ENCODE assay signal across 8 cellular contexts in genomic region chr17:10697092-10698081, GRCh38. TPM values are rescaled to one million over a fixed set of nuclear protein-coding genes. Genes with fewer than 3 reads are reported as not detected.
DNase-seq lines count a peak whose midpoint lies in the region; ATAC-seq lines count a peak whose summit lies in the region.

Gene ADPRM, plus strand, starts transcription at chr17:10697594. Its CDS starts 7,333 bp downstream, at chr17:10704927.
Gene SCO1, minus strand, starts transcription at chr17:10697533. Its CDS starts 26 bp downstream, at chr17:10697507.

- peaks cover 0 to 11% of the 10 kb centered on the region in 2 donors for H3K36me3 Mint-ChIP-seq in naive B cell
- peaks cover 26% of the 10 kb centered on the region for H3K36me3 Mint-ChIP-seq in stimulated activated memory B cell treated with anti-CD40 and anti-IgM and Interleukin-4, amounts not matched to agents 10 μg/mL and 1 μg/mL and 100 μg/mL, for 72 hours

- H3K27ac Mint-ChIP-seq in naive B cell: peak within 1 kb of the TSS; percentile 95 to 99 (median 96)
- peak within 1 kb of the TSS; percentile 95 for H3K27ac Mint-ChIP-seq in stimulated activated memory B cell treated with anti-CD40 and anti-IgM and Interleukin-4, amounts not matched to agents 10 μg/mL and 1 μg/mL and 100 μg/mL, for 72 hours

- no peaks in the 10 kb centered on the region for H3K27me3 Mint-ChIP-seq in naive B cell
- H3K27me3 Mint-ChIP-seq in stimulated activated memory B cell treated with anti-CD40 and anti-IgM and Interleukin-4, amounts not matched to agents 10 μg/mL and 1 μg/mL and 100 μg/mL, for 72 hours: no peaks in the 10 kb centered on the region

- H3K4me1 Mint-ChIP-seq in naive B cell: peaks cover 35 to 53% (median 38%) of the 10 kb centered on the region in 3 donors
- H3K4me1 Mint-ChIP-seq in stimulated activated memory B cell treated with anti-CD40 and anti-IgM and Interleukin-4, amounts not matched to agents 10 μg/mL and 1 μg/mL and 100 μg/mL, for 72 hours: peaks cover 38% of the 10 kb centered on the region

- DNase-seq in Daoy (ENCODE audit: low read depth): peak; percentile 97
- peak; percentile 91 for DNase-seq in RKO (ENCODE audit: low spot score)
- DNase-seq in activated T-helper 1 cell treated with anti-CD3 and anti-CD28 coated beads, Interleukin-2, amount 50 U/mL, for 16 hours (ENCODE audit: low read depth in 1 of 2, low spot score in 1 of 2): peak; percentile 78 to 87
- DNase-seq in fibroblast of gingiva (ENCODE audit: low read depth): peak; percentile 92
- DNase-seq in naive B cell: peak; percentile 90

- H3K27ac ChIP-seq in KOPT-K1 (ENCODE audit: low read depth, low read length, poor library complexity, severe bottlenecking): peak within 1 kb of the TSS; percentile 77

- H3K36me3 ChIP-seq in KOPT-K1 (ENCODE audit: insufficient read depth, low read length): peaks cover 33% of the 10 kb centered on the region

- H3K4me3 Mint-ChIP-seq in naive B cell: peak within 1 kb of the TSS; percentile 94 to 100 (median 96)
- H3K4me3 Mint-ChIP-seq in stimulated activated memory B cell treated with anti-CD40 and anti-IgM and Interleukin-4, amounts not matched to agents 10 μg/mL and 1 μg/mL and 100 μg/mL, for 72 hours: peak within 1 kb of the TSS; percentile 91

- H3K9me3 Mint-ChIP-seq in naive B cell: no peaks in the 10 kb centered on the region
- no peaks in the 10 kb centered on the region for H3K9me3 Mint-ChIP-seq in stimulated activated memory B cell treated with anti-CD40 and anti-IgM and Interleukin-4, amounts not matched to agents 10 μg/mL and 1 μg/mL and 100 μg/mL, for 72 hours

- H3K9me3 ChIP-seq in KOPT-K1 (ENCODE audit: insufficient read depth, low read length, poor library complexity, severe bottlenecking): no peaks in the 10 kb centered on the region

- ATAC-seq in GM21786 (IDR thresholded peaks at IDR 0.05; ENCODE audit: unreplicated experiment) (peak; percentile 93), naive B cell (ENCODE audit: low read depth in 2 of 2) (peak; percentile 91)
- peak; percentile 99 for ATAC-seq in stimulated activated memory B cell treated with anti-CD40 and anti-IgM and Interleukin-4, amounts not matched to agents 10 μg/mL and 1 μg/mL and 100 μg/mL, for 72 hours

RNA-seq across cellular contexts. Expression of gene ADPRM, which starts in this region (rescaled TPM):
- 8.6 and 12.3 TPM in 2 replicates for total RNA-seq in Daoy (2014; rRNA removed; shearing (Covaris generic))
- 100 to 1,000 TPM in 2 of 6 donors, 10 to 100 TPM in 4; 81.3 to 128 (median 94.1) TPM for polyA plus RNA-seq in naive B cell (ENCODE audit: low read depth in 6 of 6)

RNA-seq across cellular contexts. Expression of gene SCO1, which starts in this region (rescaled TPM):
- total RNA-seq in Daoy (2014; rRNA removed; shearing (Covaris generic)): 45.6 and 45.7 TPM in 2 replicates
- 10 to 100 TPM in 5 of 6 donors, 1 to 10 TPM in 1; 9.7 to 16.5 (median 13.9) TPM for polyA plus RNA-seq in naive B cell (ENCODE audit: low read depth in 6 of 6)

Comparison
In these comparisons a context has a peak if more than half of its experiments do, and no peak if none do; other contexts are left out.
1. Peak in every context shown above with its lines: DNase-seq, ATAC-seq and H3K27ac ChIP-seq.